Comparison of ENCODE assay signal across 17 cellular contexts in genomic region chr10:1687190-1687589, GRCh38. TPM values are rescaled to one million over a fixed set of nuclear protein-coding genes. Genes with fewer than 3 reads are reported as not detected.
"Had no signal": no experiment of that assay in that cellular context is flagged by ENCODE, and none has a peak within 500 bp of the region (broad histone marks: within the 10 kb centered on the region; RNA-seq: fewer than 3 reads in every experiment).

No MANE protein-coding gene starts in this region.

- H3K4me1 Mint-ChIP-seq: natural killer cell had no signal

- H3K36me3 ChIP-seq: heart left ventricle, ovary had no signal

- H3K4me3 ChIP-seq: heart left ventricle, mucosa of descending colon, ovary, smooth muscle cell had no signal

- H3K27ac ChIP-seq: heart left ventricle, ovary had no signal

- H3K27me3 ChIP-seq: ovary had no signal

- H3K36me3 Mint-ChIP-seq: natural killer cell had no signal

- ATAC-seq: heart left ventricle, left lobe of liver, mucosa of descending colon, natural killer cell, right cardiac atrium had no signal

- H3K4me3 Mint-ChIP-seq: dendritic cell treated with granulocyte-macrophage colony-stimulating factor and Interleukin-4, amounts not matched to agents 40 ng/mL and 50 ng/mL, for 4 days; natural killer cell; neural crest cell had no signal

- H3K27ac Mint-ChIP-seq: dendritic cell treated with granulocyte-macrophage colony-stimulating factor and Interleukin-4, amounts not matched to agents 40 ng/mL and 50 ng/mL, for 4 days; natural killer cell had no signal

- H3K9me3 Mint-ChIP-seq: dendritic cell treated with granulocyte-macrophage colony-stimulating factor and Interleukin-4, amounts not matched to agents 40 ng/mL and 50 ng/mL, for 4 days; natural killer cell had no signal

- H3K4me1 ChIP-seq: heart left ventricle had no signal

- H3K4me2 ChIP-seq: smooth muscle cell had no signal

- DNase-seq: erythroblast; heart left ventricle; hypothalamus; kidney glomerular epithelial cell; mammary epithelial cell; mucosa of descending colon; natural killer cell; ovary; right cardiac atrium; stimulated activated CD4-positive, alpha-beta T cell treated with anti-CD3 and anti-CD28 coated beads, Interleukin-2, amount 100 ng/mL, for 48 hours; stimulated activated naive CD4-positive, alpha-beta T cell treated with Interleukin-2 at 50 U/mL for 16 hours had no signal

- H3K9me3 ChIP-seq: heart left ventricle, mucosa of descending colon, ovary had no signal

RNA-seq across cellular contexts. Expression of gene ADARB2, which starts 50.1 kb away (rescaled TPM):
- total RNA-seq: endothelial cell of umbilical vein, mammary epithelial cell, posterior vena cava had no signal
- polyA plus RNA-seq: endothelial cell of umbilical vein, mammary epithelial cell had no signal
